Comparison of ENCODE assay signal across 9 cellular contexts in the genomic region with DNA sequence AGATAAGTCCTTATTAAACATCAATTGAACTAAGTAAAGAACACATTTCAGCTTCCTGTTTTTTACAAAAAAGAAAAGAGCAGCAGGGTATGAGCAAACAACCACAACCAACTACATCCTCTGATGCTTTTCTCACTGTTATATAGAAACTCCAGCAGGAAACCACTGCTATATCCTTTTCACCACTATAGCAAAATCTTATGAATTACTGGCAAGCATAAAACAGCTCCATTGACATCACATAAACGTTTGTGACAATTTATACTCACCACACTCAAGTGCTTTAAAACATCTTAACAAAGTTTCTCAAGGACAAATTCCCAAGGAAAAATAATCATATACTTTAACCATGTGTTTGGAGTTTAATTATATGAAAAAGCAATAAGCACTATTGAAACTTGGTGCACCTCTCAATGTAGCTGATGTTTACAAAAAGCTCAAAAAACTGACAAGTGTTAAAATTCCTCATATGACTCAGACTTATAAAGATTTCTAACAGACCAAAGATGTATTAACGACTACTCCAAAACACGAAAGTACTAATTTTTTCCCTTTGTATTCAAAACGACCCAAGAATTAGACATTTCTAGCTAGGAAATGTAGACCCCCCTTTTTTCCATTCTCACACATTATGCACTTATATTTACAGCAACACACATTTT. TPM values are rescaled to one million over a fixed set of nuclear protein-coding genes. Genes with fewer than 3 reads are reported as not detected.
DNase-seq lines count a peak whose midpoint lies in the region; ATAC-seq and TF ChIP-seq lines count a peak whose summit lies in the region.
"Had no signal": no experiment of that assay in that cellular context is flagged by ENCODE, and none has a peak within 500 bp of the region (broad histone marks: within the 10 kb centered on the region; RNA-seq: fewer than 3 reads in every experiment).

No MANE protein-coding gene starts in this region.

- H3K36me3 ChIP-seq in Caco-2 (ENCODE audit: control insufficient read depth, insufficient read depth, low read length), result no peaks in the 10 kb centered on the region

- no peak overlapping the region for H3K4me3 ChIP-seq in Caco-2 (ENCODE audit: low read depth, low read length)

- POLR2A ChIA-PET in Caco-2 (lab: Charles Lee), result no interaction called here

- no peak overlapping the region for H3K27ac Mint-ChIP-seq in Caco-2 (ENCODE audit: unreplicated experiment)

- H3K36me3 Mint-ChIP-seq in Caco-2 (ENCODE audit: insufficient read depth, unreplicated experiment), result no peaks in the 10 kb centered on the region

- H3K4me3 Mint-ChIP-seq in Caco-2 (ENCODE audit: unreplicated experiment), result no peak overlapping the region

- H3K4me1 ChIP-seq in Caco-2, result peaks cover 9% of the 10 kb centered on the region; the same call in 1 of the 2 replicates

- H3K9me3 ChIP-seq in Caco-2, result no peaks in the 10 kb centered on the region

- BruUV-seq in Caco-2 (replicated peaks; lab: Mats Ljungman, UMichigan), result no TSS peak

- H3K9me3 Mint-ChIP-seq in Caco-2 (ENCODE audit: unreplicated experiment), result no peaks in the 10 kb centered on the region

- H3K4me1 Mint-ChIP-seq in Caco-2 (ENCODE audit: low read depth, unreplicated experiment), result no peaks in the 10 kb centered on the region

- CTCF ChIA-PET in Caco-2 (lab: Charles Lee), result no interaction called here

- TF ChIP-seq CTCF in Caco-2 (IDR thresholded peaks at IDR 0.05; ENCODE audit: insufficient read depth in 1 of 2, low read depth in 1 of 2, low read length in 1 of 2, severe bottlenecking in 1 of 2, unreplicated experiment in 1 of 2), result no peak

- TF ChIP-seq POLR2A in GM18505 (IDR thresholded peaks at IDR 0.05; ENCODE audit: borderline replicate concordance, extremely low read depth, insufficient read depth, insufficient read length), result no peak

- ATAC-seq in GM18505 (IDR thresholded peaks at IDR 0.05; ENCODE audit: unreplicated experiment), result peak; percentile 73
- peak; percentile 81 for ATAC-seq in GM21526 (IDR thresholded peaks at IDR 0.05; ENCODE audit: low FRiP score, unreplicated experiment)
- ATAC-seq in esophagus mucosa, result peak; percentile 46

- DNase-seq in KBM-7, result peak; percentile 56
- DNase-seq in iPS-NIHi11 (ENCODE audit: low spot score), result no peak
- DNase-seq in NCI-H774 (lab: John Stamatoyannopoulos, UW), result no peak
- DNase-seq in Caco-2, result no peak
- DNase-seq in putamen (ENCODE audit: low spot score), result no peak
- DNase-seq: IMR-90 had no signal

- no peaks in the 10 kb centered on the region for H3K27me3 ChIP-seq in Caco-2 (replicated peaks; ENCODE audit: control insufficient read depth, insufficient read depth, low read length)

- peaks cover 5% of the 10 kb centered on the region for H3K27me3 Mint-ChIP-seq in Caco-2 (ENCODE audit: insufficient read depth, unreplicated experiment)

- intact Hi-C loops in Caco-2 (cut with micrococcal nuclease; ENCODE audit: unreplicated experiment), result no loop called here

- in situ Hi-C loops in KBM-7 (cut with MboI; ENCODE audit: low pct_unique_long_range_greater_than_20kb, low sequenced_read_pairs), result no loop called here

RNA-seq across cellular contexts. Expression of a gene that starts 12.9 kb away (rescaled TPM):
- total RNA-seq in esophagus mucosa (0.36 TPM), Caco-2 (2022) (0.02 and 0.05 TPM in 2 replicates)
